21 cellular contexts compared by ENCODE assay signal in genomic region chr14:30974628-30975027, GRCh38. TPM values are rescaled to one million over a fixed set of nuclear protein-coding genes. Genes with fewer than 3 reads are reported as not detected.
DNase-seq lines count a peak whose midpoint lies in the region; ATAC-seq and TF ChIP-seq lines count a peak whose summit lies in the region.
"Had no signal": no experiment of that assay in that cellular context is flagged by ENCODE, and none has a peak within 500 bp of the region (broad histone marks: within the 10 kb centered on the region; RNA-seq: fewer than 3 reads in every experiment).

No MANE protein-coding gene starts in this region.

- H3K4me3 ChIP-seq in AG10803 (ENCODE audit: low read length): no peak overlapping the region
- no peak overlapping the region for H3K4me3 ChIP-seq in MG63
- no peak overlapping the region for H3K4me3 ChIP-seq in liver (ENCODE audit: low read depth in 1 of 3, low read length in 3 of 3)
- H3K4me3 ChIP-seq: dorsolateral prefrontal cortex, mucosa of descending colon, thyroid gland had no signal

- no peak for TF ChIP-seq RAD21 in liver (IDR thresholded peaks at IDR 0.05)

- DNase-seq in AG10803 (ENCODE audit: low read depth): peak; percentile 32
- peak; percentile 25 for DNase-seq in MG63
- DNase-seq in dedifferentiated amniotic fluid mesenchymal stem cell (ENCODE audit: extremely low spot score): peak; percentile 26
- DNase-seq in stimulated activated CD4-positive, alpha-beta T cell treated with anti-CD3 and anti-CD28 coated beads, Interleukin-12 subunit alpha, Interleukin-12 subunit beta, amount 100 ng/mL, for 4 hours: no peak
- DNase-seq in activated CD8-positive, alpha-beta memory T cell treated with anti-CD3 and anti-CD28 coated beads, Interleukin-2, amount 50 U/mL, for 4 hours: no peak
- DNase-seq in NCI-H446 treated with DMSO at 0.1 percent for 48 hours (lab: John Stamatoyannopoulos, UW): no peak
- DNase-seq: activated CD4-positive, alpha-beta memory T cell treated with anti-CD3 and anti-CD28 coated beads, Interleukin-2, amount 10 ng/mL, durations not matched to agents 7 days and 5 days; activated naive CD4-positive, alpha-beta T cell treated with anti-CD3 and anti-CD28 coated beads for 36 hours; activated T-cell treated with anti-CD3 and anti-CD28 coated beads, Interleukin-2, amount 50 U/mL, for 24 hours; CD4-positive, alpha-beta T cell; DMS53; dorsolateral prefrontal cortex; hippocampal formation; mucosa of descending colon; NCI-H1105; NCI-H69; thyroid gland had no signal

- H3K27me3 ChIP-seq in MG63 (no peaks in the 10 kb centered on the region), liver (ENCODE audit: control insufficient read depth in 4 of 4, insufficient read depth in 4 of 4, low read length in 3 of 4) (no peaks in the 10 kb centered on the region)
- H3K27me3 ChIP-seq: dorsolateral prefrontal cortex, thyroid gland had no signal

- no peak overlapping the region for H3K27ac ChIP-seq in liver (ENCODE audit: low read depth in 1 of 2, low read length in 2 of 2)
- H3K27ac ChIP-seq: thyroid gland had no signal

- H3K36me3 ChIP-seq in MG63 (no peaks in the 10 kb centered on the region), liver (ENCODE audit: control insufficient read depth in 4 of 4, insufficient read depth in 3 of 4, low read depth in 1 of 4, low read length in 3 of 4) (no peaks in the 10 kb centered on the region)
- H3K36me3 ChIP-seq: thyroid gland had no signal

- ATAC-seq in HG03520 (IDR thresholded peaks at IDR 0.05; ENCODE audit: unreplicated experiment): no peak
- ATAC-seq: esophagus mucosa, mucosa of descending colon, WTC11 had no signal

- no peak overlapping the region for H3K9ac ChIP-seq in liver (ENCODE audit: low read depth in 1 of 2, low read length in 2 of 2)

- WGBS in liver: 76% methylated on average over 4 of the region's 4 CpGs

- TF ChIP-seq CTCF in AG10803 (conservative IDR thresholded peaks at IDR 0.05; ENCODE audit: low read length): no peak
- no peak for TF ChIP-seq CTCF in liver (IDR thresholded peaks at IDR 0.05; ENCODE audit: low read depth, low read length, missing input control)

- H3K9me3 ChIP-seq in MG63: no peaks in the 10 kb centered on the region
- no peaks in the 10 kb centered on the region for H3K9me3 ChIP-seq in liver (ENCODE audit: control insufficient read depth in 4 of 4, low read length in 3 of 4)
- H3K9me3 ChIP-seq: mucosa of descending colon, thyroid gland had no signal

- peaks cover 5 to 23% (median 11%) of the 10 kb centered on the region in 4 donors for H3K4me1 ChIP-seq in liver (ENCODE audit: control insufficient read depth in 4 of 4, insufficient read depth in 4 of 4, low read length in 3 of 4)

TF ChIP-seq in liver, 16 proteins besides CTCF, POLR2A, EP300 and RAD21:
- TF ChIP-seq JUND (IDR thresholded peaks at IDR 0.05): peak; percentile 30 to 37
- no peak for TF ChIP-seq FOXA2 (IDR thresholded peaks at IDR 0.05)

RNA-seq across cellular contexts. Expression of gene AP4S1, which starts 50.8 kb away (rescaled TPM):
- total RNA-seq in MG63 (2014; rRNA removed; shearing (Covaris generic); ENCODE audit: low replicate concordance): 1.9 and 11.8 TPM in 2 replicates
- total RNA-seq in liver: 1 to 10 TPM; 1.8 to 4.3 TPM
- polyA plus RNA-seq in liver: 1 to 10 TPM; 1.3 to 1.7 TPM

RNA-seq across cellular contexts. Expression of gene STRN3, which starts 51.6 kb away (rescaled TPM):
- total RNA-seq in MG63 (2014; rRNA removed; shearing (Covaris generic); ENCODE audit: low replicate concordance): 17.7 and 20.4 TPM in 2 replicates
- 10 to 100 TPM; 41.4 to 47.5 TPM for total RNA-seq in liver
- polyA plus RNA-seq in liver: 10 to 100 TPM in 1 of 2 donors, 1 to 10 TPM in 1; 6.8 to 20.9 TPM

Comparison
In these comparisons a context has a peak if more than half of its experiments do, and no peak if none do; other contexts are left out.
1. DNase-seq: peak in AG10803 (single experiment), MG63 (single experiment) and dedifferentiated amniotic fluid mesenchymal stem cell (single experiment); none in stimulated activated CD4-positive, alpha-beta T cell treated with anti-CD3 and anti-CD28 coated beads, Interleukin-12 subunit alpha, Interleukin-12 subunit beta, amount 100 ng/mL, for 4 hours (single experiment), activated CD8-positive, alpha-beta memory T cell treated with anti-CD3 and anti-CD28 coated beads, Interleukin-2, amount 50 U/mL, for 4 hours (single experiment) and NCI-H446 treated with DMSO at 0.1 percent for 48 hours (single experiment).